ENCODE assay signal across 16 cellular contexts in genomic region chr11:74494916-74495315, GRCh38. TPM values are rescaled to one million over a fixed set of nuclear protein-coding genes. Genes with fewer than 3 reads are reported as not detected.
DNase-seq lines count a peak whose midpoint lies in the region; ATAC-seq and TF ChIP-seq lines count a peak whose summit lies in the region.
"Had no signal": no experiment of that assay in that cellular context is flagged by ENCODE, and none has a peak within 500 bp of the region (broad histone marks: within the 10 kb centered on the region; RNA-seq: fewer than 3 reads in every experiment).

No MANE protein-coding gene starts in this region.

- H3K4me1 Mint-ChIP-seq in activated naive CD8-positive, alpha-beta T cell (ENCODE audit: low read depth): peaks cover 21% of the 10 kb centered on the region
- peaks cover 15% of the 10 kb centered on the region for H3K4me1 Mint-ChIP-seq in activated naive CD8-positive, alpha-beta T cell treated with anti-CD3 and anti-CD28 coated beads for 36 hours
- peaks cover 14% of the 10 kb centered on the region for H3K4me1 Mint-ChIP-seq in neural progenitor cell

- no peaks in the 10 kb centered on the region for H3K9me3 Mint-ChIP-seq in activated naive CD8-positive, alpha-beta T cell (ENCODE audit: low read depth)
- H3K9me3 Mint-ChIP-seq in activated naive CD8-positive, alpha-beta T cell treated with anti-CD3 and anti-CD28 coated beads for 36 hours: no peaks in the 10 kb centered on the region
- H3K9me3 Mint-ChIP-seq in neural progenitor cell: peaks cover 25% of the 10 kb centered on the region

- H3K79me2 ChIP-seq in neural progenitor cell (ENCODE audit: low read depth): no peaks in the 10 kb centered on the region

- peak overlapping the region; percentile 22 for H3K27ac Mint-ChIP-seq in activated naive CD8-positive, alpha-beta T cell
- no peak overlapping the region for H3K27ac Mint-ChIP-seq in activated naive CD8-positive, alpha-beta T cell treated with anti-CD3 and anti-CD28 coated beads for 36 hours
- no peak overlapping the region for H3K27ac Mint-ChIP-seq in neural progenitor cell
- H3K27ac Mint-ChIP-seq: GM23338 had no signal

- H3K4me3 ChIP-seq in HEK293 (ENCODE audit: low read depth, low read length): no peak overlapping the region
- peak overlapping the region; percentile 72 for H3K4me3 ChIP-seq in neural progenitor cell
- H3K4me3 ChIP-seq: GM12878 had no signal

- DNase-seq in activated naive CD8-positive, alpha-beta T cell treated with anti-CD3 and anti-CD28 coated beads for 36 hours: no peak
- no peak for DNase-seq in neural progenitor cell (ENCODE audit: low spot score)
- DNase-seq in epidermal melanocyte (ENCODE audit: insufficient read length, low spot score): no peak
- DNase-seq in NCI-H446 treated with DMSO at 0.1 percent for 48 hours (lab: John Stamatoyannopoulos, UW): no peak
- DNase-seq: CD4-positive, CD25-positive, alpha-beta regulatory T cell; DMS79; H7 had no signal

- peaks cover 10% of the 10 kb centered on the region for H3K36me3 Mint-ChIP-seq in activated naive CD8-positive, alpha-beta T cell
- no peaks in the 10 kb centered on the region for H3K36me3 Mint-ChIP-seq in activated naive CD8-positive, alpha-beta T cell treated with anti-CD3 and anti-CD28 coated beads for 36 hours
- H3K36me3 Mint-ChIP-seq in neural progenitor cell: peaks cover 22% of the 10 kb centered on the region

- H3K9ac ChIP-seq in neural progenitor cell: no peak overlapping the region

- peaks cover 24% of the 10 kb centered on the region for H3F3A ChIP-seq in neural progenitor cell (ENCODE audit: low read depth)

- ATAC-seq in HG03378 (IDR thresholded peaks at IDR 0.05; ENCODE audit: unreplicated experiment): no peak
- ATAC-seq: GM12878 had no signal

- TF ChIP-seq CTCF in HEK293 (tag by site-specific recombination; IDR thresholded peaks at IDR 0.05) (no peak), VCaP (conservative IDR thresholded peaks at IDR 0.05) (no peak), neural progenitor cell (IDR thresholded peaks at IDR 0.05) (no peak)

- no peaks in the 10 kb centered on the region for H3K27me3 Mint-ChIP-seq in activated naive CD8-positive, alpha-beta T cell
- H3K27me3 Mint-ChIP-seq in activated naive CD8-positive, alpha-beta T cell treated with anti-CD3 and anti-CD28 coated beads for 36 hours: no peaks in the 10 kb centered on the region
- peaks cover 5% of the 10 kb centered on the region for H3K27me3 Mint-ChIP-seq in neural progenitor cell (ENCODE audit: insufficient read depth, low read depth)

- no peaks in the 10 kb centered on the region for H3K4me1 ChIP-seq in HEK293 (ENCODE audit: control insufficient read depth, insufficient read depth, low read length)
- peaks cover 12% of the 10 kb centered on the region for H3K4me1 ChIP-seq in neural progenitor cell

- no peaks in the 10 kb centered on the region for H3K36me3 ChIP-seq in HEK293 (ENCODE audit: control insufficient read depth in 2 of 2, insufficient read depth in 1 of 2, low read length in 2 of 2)
- H3K36me3 ChIP-seq in neural progenitor cell: no peaks in the 10 kb centered on the region

- H3K27ac ChIP-seq in HEK293 (ENCODE audit: extremely low read depth, low read depth, low read length) (no peak overlapping the region), VCaP (peak overlapping the region; percentile 99; the same call in 1 of the 2 replicates), neural progenitor cell (no peak overlapping the region)
- H3K27ac ChIP-seq: BLaER1 treated with 17β-estradiol and CSF1 and Interleukin-3, amounts not matched to agents 10 nM and 100 nM had no signal

- no peaks in the 10 kb centered on the region for H3K9me3 ChIP-seq in HEK293 (ENCODE audit: control insufficient read depth, insufficient read depth, low read depth, low read length)
- H3K9me3 ChIP-seq in neural progenitor cell (ENCODE audit: low read depth): no peaks in the 10 kb centered on the region

- no peak overlapping the region for H3K4me2 ChIP-seq in neural progenitor cell

- no peak overlapping the region for H2AFZ ChIP-seq in neural progenitor cell (replicated peaks)
- H2AFZ ChIP-seq: GM23338 had no signal

- CTCF ChIA-PET in HEK293 (lab: Yijun Ruan, JAX): interaction anchor here (0.5 to 1.9 kb wide), 2 partner anchors 106 to 640 kb away, joined by 3 to 5 read pairs; no protein-coding TSS in a partner anchor

- no peaks in the 10 kb centered on the region for H4K20me1 ChIP-seq in neural progenitor cell (ENCODE audit: low read depth)
- H4K20me1 ChIP-seq: BLaER1 treated with 17β-estradiol and CSF1 and Interleukin-3, amounts not matched to agents 10 nM and 100 nM had no signal

- no peak overlapping the region for H3K4me3 Mint-ChIP-seq in activated naive CD8-positive, alpha-beta T cell
- H3K4me3 Mint-ChIP-seq in activated naive CD8-positive, alpha-beta T cell treated with anti-CD3 and anti-CD28 coated beads for 36 hours: no peak overlapping the region
- peak overlapping the region; percentile 48 for H3K4me3 Mint-ChIP-seq in neural progenitor cell

- POLR2A ChIA-PET in HEK293 (lab: Yijun Ruan, JAX): interaction anchor here (2.5 kb wide), 1 partner anchor 97 kb away, joined by 22 read pairs; the partner anchor contains the start of gene PGM2L1

- no peaks in the 10 kb centered on the region for H3K27me3 ChIP-seq in neural progenitor cell
- H3K27me3 ChIP-seq: BLaER1 treated with 17β-estradiol and CSF1 and Interleukin-3, amounts not matched to agents 10 nM and 100 nM had no signal

TF ChIP-seq in HEK293, 187 proteins besides CTCF, POLR2A, EP300 and RAD21:
- TF ChIP-seq ZBTB11 (tag by site-specific recombination; conservative IDR thresholded peaks at IDR 0.05; ENCODE audit: low read depth) (no peak), ZNF529 (tag by site-specific recombination; IDR thresholded peaks at IDR 0.05; ENCODE audit: insufficient replicate concordance) (peak; percentile 93)

RNA-seq across cellular contexts. Expression of gene LIPT2, which starts 1.4 kb away (rescaled TPM):
- 1 to 10 TPM; 4.2 to 6.0 TPM for total RNA-seq in activated naive CD8-positive, alpha-beta T cell treated with anti-CD3 and anti-CD28 coated beads for 36 hours
- 15.2 and 16.9 TPM in 2 replicates for total RNA-seq in neural progenitor cell (ENCODE audit: low replicate concordance)

RNA-seq across cellular contexts. Expression of gene KCNE3, which starts 27.6 kb away (rescaled TPM):
- total RNA-seq in activated naive CD8-positive, alpha-beta T cell treated with anti-CD3 and anti-CD28 coated beads for 36 hours: not detected
- total RNA-seq in neural progenitor cell (ENCODE audit: low replicate concordance): 1.2 and 1.3 TPM in 2 replicates
- total RNA-seq: A172; CD4-positive, CD25-positive, alpha-beta regulatory T cell; G401; GM12878 had no signal
